1 cellular context compared by ENCODE assay signal in the genomic region with DNA sequence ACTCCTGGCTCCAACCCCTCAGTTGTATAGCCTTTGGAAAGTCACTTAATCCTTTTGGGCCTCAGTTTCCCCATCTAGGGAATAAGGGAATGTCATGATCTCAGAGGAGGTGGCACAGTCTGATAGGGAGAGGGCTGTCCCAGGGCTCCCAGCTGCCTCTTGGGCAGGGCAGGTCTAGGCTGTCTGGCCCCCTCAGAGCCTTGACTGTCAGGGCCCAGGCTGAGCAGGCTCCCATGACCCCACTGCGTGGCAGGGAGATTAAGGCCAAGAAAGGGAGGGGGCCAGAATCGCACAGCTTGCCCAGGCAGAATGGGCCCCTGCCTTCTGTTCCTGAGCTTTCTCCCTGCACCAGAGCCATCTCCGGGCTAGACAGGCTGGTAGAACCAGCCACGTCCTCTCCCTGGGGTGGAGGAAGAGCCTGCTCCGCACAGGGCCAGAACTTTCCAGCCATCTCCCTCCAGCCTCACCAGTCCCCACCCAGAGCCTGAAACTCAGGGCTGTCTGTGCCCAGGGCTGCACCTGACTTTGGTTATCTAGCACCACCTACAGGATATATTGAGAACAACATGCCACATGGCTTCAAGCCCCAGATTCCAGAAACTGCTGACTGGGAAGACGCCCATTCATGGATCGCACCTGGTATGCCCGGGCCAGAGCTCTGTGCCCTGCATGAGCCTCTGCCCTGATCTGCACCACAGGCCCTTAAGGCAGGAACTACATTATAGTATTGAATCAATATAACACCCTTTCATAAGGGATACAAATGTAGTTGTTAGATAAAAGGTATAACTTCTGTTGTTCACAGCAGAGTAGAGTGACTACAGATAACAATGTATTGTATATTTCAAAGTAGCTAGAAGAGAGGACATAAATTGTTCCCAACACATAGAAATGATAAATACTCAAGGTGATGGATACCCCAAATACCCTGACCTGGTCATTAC.
A peak's percentile ranks its signal among the peaks of the same experiment; 100 is the strongest.
TF ChIP-seq lines count a peak whose summit lies in the region.

No MANE protein-coding gene starts in this region.

TF ChIP-seq in K562, 482 proteins besides CTCF, POLR2A, EP300 and RAD21 (continued from another document and continues in another):
- TF ChIP-seq, protein P1, sequence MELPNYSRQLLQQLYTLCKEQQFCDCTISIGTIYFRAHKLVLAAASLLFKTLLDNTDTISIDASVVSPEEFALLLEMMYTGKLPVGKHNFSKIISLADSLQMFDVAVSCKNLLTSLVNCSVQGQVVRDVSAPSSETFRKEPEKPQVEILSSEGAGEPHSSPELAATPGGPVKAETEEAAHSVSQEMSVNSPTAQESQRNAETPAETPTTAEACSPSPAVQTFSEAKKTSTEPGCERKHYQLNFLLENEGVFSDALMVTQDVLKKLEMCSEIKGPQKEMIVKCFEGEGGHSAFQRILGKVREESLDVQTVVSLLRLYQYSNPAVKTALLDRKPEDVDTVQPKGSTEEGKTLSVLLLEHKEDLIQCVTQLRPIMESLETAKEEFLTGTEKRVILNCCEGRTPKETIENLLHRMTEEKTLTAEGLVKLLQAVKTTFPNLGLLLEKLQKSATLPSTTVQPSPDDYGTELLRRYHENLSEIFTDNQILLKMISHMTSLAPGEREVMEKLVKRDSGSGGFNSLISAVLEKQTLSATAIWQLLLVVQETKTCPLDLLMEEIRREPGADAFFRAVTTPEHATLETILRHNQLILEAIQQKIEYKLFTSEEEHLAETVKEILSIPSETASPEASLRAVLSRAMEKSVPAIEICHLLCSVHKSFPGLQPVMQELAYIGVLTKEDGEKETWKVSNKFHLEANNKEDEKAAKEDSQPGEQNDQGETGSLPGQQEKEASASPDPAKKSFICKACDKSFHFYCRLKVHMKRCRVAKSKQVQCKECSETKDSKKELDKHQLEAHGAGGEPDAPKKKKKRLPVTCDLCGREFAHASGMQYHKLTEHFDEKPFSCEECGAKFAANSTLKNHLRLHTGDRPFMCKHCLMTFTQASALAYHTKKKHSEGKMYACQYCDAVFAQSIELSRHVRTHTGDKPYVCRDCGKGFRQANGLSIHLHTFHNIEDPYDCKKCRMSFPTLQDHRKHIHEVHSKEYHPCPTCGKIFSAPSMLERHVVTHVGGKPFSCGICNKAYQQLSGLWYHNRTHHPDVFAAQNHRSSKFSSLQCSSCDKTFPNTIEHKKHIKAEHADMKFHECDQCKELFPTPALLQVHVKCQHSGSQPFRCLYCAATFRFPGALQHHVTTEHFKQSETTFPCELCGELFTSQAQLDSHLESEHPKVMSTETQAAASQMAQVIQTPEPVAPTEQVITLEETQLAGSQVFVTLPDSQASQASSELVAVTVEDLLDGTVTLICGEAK (IDR thresholded peaks at IDR 0.05): no peak
- TF ChIP-seq, protein P1 (CRISPR knock-in tag; IDR thresholded peaks at IDR 0.05): no peak
- no peak for TF ChIP-seq YY1 (IDR thresholded peaks at IDR 0.05; ENCODE audit: borderline replicate concordance in 1 of 3, control insufficient read depth in 1 of 3, extremely low read depth in 1 of 3, insufficient read depth in 3 of 3, insufficient read length in 1 of 3, insufficient replicate concordance in 2 of 3, low read depth in 1 of 3, low read length in 2 of 3)
- TF ChIP-seq, protein P2, sequence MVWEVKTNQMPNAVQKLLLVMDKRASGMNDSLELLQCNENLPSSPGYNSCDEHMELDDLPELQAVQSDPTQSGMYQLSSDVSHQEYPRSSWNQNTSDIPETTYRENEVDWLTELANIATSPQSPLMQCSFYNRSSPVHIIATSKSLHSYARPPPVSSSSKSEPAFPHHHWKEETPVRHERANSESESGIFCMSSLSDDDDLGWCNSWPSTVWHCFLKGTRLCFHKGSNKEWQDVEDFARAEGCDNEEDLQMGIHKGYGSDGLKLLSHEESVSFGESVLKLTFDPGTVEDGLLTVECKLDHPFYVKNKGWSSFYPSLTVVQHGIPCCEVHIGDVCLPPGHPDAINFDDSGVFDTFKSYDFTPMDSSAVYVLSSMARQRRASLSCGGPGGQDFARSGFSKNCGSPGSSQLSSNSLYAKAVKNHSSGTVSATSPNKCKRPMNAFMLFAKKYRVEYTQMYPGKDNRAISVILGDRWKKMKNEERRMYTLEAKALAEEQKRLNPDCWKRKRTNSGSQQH (CRISPR knock-in tag; IDR thresholded peaks at IDR 0.05): no peak
- TF ChIP-seq, protein P3, sequence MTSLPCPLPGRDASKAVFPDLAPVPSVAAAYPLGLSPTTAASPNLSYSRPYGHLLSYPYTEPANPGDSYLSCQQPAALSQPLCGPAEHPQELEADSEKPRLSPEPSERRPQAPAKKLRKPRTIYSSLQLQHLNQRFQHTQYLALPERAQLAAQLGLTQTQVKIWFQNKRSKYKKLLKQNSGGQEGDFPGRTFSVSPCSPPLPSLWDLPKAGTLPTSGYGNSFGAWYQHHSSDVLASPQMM (CRISPR knock-in tag; IDR thresholded peaks at IDR 0.05): no peak
- TF ChIP-seq, protein P4, sequence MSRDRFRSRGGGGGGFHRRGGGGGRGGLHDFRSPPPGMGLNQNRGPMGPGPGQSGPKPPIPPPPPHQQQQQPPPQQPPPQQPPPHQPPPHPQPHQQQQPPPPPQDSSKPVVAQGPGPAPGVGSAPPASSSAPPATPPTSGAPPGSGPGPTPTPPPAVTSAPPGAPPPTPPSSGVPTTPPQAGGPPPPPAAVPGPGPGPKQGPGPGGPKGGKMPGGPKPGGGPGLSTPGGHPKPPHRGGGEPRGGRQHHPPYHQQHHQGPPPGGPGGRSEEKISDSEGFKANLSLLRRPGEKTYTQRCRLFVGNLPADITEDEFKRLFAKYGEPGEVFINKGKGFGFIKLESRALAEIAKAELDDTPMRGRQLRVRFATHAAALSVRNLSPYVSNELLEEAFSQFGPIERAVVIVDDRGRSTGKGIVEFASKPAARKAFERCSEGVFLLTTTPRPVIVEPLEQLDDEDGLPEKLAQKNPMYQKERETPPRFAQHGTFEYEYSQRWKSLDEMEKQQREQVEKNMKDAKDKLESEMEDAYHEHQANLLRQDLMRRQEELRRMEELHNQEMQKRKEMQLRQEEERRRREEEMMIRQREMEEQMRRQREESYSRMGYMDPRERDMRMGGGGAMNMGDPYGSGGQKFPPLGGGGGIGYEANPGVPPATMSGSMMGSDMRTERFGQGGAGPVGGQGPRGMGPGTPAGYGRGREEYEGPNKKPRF (IDR thresholded peaks at IDR 0.05; ENCODE audit: low read depth, low read length): no peak
- TF ChIP-seq JUND (IDR thresholded peaks at IDR 0.05; ENCODE audit: borderline replicate concordance, low read depth, low read length): peak; percentile 67
- TF ChIP-seq JUND (tag; IDR thresholded peaks at IDR 0.05; ENCODE audit: borderline replicate concordance, low read depth, low read length): peak; percentile 34; the same call in 1 of the 3 replicates
- TF ChIP-seq ZBTB17 (CRISPR knock-in tag; IDR thresholded peaks at IDR 0.05): no peak
- TF ChIP-seq KHSRP (IDR thresholded peaks at IDR 0.05): no peak
- TF ChIP-seq PML (IDR thresholded peaks at IDR 0.05; ENCODE audit: low read length): no peak
- TF ChIP-seq ZKSCAN8 (CRISPR knock-in tag; IDR thresholded peaks at IDR 0.05): no peak
- TF ChIP-seq SIRT6 (IDR thresholded peaks at IDR 0.05; ENCODE audit: low read depth, low read length): no peak
- no peak for TF ChIP-seq CBX2 (IDR thresholded peaks at IDR 0.05; ENCODE audit: insufficient read depth, low read length, poor library complexity, severe bottlenecking)
- TF ChIP-seq GABPB2 (CRISPR knock-in tag; conservative IDR thresholded peaks at IDR 0.05): no peak
- TF ChIP-seq GTF2E2 (tag; IDR thresholded peaks at IDR 0.05): no peak
- TF ChIP-seq ZNF668 (CRISPR knock-in tag; IDR thresholded peaks at IDR 0.05): no peak
- TF ChIP-seq, protein P5, sequence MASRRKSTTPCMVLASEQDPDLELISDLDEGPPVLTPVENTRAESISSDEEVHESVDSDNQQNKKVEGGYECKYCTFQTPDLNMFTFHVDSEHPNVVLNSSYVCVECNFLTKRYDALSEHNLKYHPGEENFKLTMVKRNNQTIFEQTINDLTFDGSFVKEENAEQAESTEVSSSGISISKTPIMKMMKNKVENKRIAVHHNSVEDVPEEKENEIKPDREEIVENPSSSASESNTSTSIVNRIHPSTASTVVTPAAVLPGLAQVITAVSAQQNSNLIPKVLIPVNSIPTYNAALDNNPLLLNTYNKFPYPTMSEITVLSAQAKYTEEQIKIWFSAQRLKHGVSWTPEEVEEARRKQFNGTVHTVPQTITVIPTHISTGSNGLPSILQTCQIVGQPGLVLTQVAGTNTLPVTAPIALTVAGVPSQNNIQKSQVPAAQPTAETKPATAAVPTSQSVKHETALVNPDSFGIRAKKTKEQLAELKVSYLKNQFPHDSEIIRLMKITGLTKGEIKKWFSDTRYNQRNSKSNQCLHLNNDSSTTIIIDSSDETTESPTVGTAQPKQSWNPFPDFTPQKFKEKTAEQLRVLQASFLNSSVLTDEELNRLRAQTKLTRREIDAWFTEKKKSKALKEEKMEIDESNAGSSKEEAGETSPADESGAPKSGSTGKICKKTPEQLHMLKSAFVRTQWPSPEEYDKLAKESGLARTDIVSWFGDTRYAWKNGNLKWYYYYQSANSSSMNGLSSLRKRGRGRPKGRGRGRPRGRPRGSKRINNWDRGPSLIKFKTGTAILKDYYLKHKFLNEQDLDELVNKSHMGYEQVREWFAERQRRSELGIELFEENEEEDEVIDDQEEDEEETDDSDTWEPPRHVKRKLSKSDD (conservative IDR thresholded peaks at IDR 0.05; ENCODE audit: low read length): no peak
- TF ChIP-seq ZNF133 (CRISPR knock-in tag; IDR thresholded peaks at IDR 0.05): 0 out of 2 replicates have a peak, but pooled peaks have one; percentile 25
- TF ChIP-seq MED1 (CRISPR knock-in tag; IDR thresholded peaks at IDR 0.05; ENCODE audit: borderline replicate concordance): no peak
- peak; percentile 56; a peak in 2 of 4 replicates for TF ChIP-seq FOXK2 (conservative IDR thresholded peaks at IDR 0.05 in 1 of 2, IDR thresholded peaks at IDR 0.05 in 1 of 2; ENCODE audit: low read depth in 2 of 2)
- TF ChIP-seq KLF16 (IDR thresholded peaks at IDR 0.05): peak; percentile 57
- peak; percentile 86 for TF ChIP-seq MAFG (tag; conservative IDR thresholded peaks at IDR 0.05)
- TF ChIP-seq, protein P6, sequence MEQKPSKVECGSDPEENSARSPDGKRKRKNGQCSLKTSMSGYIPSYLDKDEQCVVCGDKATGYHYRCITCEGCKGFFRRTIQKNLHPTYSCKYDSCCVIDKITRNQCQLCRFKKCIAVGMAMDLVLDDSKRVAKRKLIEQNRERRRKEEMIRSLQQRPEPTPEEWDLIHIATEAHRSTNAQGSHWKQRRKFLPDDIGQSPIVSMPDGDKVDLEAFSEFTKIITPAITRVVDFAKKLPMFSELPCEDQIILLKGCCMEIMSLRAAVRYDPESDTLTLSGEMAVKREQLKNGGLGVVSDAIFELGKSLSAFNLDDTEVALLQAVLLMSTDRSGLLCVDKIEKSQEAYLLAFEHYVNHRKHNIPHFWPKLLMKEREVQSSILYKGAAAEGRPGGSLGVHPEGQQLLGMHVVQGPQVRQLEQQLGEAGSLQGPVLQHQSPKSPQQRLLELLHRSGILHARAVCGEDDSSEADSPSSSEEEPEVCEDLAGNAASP (IDR thresholded peaks at IDR 0.05): no peak
- no peak for TF ChIP-seq PTRF (tag; IDR thresholded peaks at IDR 0.05)
- TF ChIP-seq, protein P7, sequence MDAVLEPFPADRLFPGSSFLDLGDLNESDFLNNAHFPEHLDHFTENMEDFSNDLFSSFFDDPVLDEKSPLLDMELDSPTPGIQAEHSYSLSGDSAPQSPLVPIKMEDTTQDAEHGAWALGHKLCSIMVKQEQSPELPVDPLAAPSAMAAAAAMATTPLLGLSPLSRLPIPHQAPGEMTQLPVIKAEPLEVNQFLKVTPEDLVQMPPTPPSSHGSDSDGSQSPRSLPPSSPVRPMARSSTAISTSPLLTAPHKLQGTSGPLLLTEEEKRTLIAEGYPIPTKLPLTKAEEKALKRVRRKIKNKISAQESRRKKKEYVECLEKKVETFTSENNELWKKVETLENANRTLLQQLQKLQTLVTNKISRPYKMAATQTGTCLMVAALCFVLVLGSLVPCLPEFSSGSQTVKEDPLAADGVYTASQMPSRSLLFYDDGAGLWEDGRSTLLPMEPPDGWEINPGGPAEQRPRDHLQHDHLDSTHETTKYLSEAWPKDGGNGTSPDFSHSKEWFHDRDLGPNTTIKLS (IDR thresholded peaks at IDR 0.05; ENCODE audit: borderline replicate concordance, low read depth): no peak
- TF ChIP-seq POLR3G (IDR thresholded peaks at IDR 0.05; ENCODE audit: extremely low read depth, insufficient read length, insufficient replicate concordance): no peak
- TF ChIP-seq U2AF2 (optimal IDR thresholded peaks at IDR 0.05; ENCODE audit: low read depth, low read length): no peak
- no peak for TF ChIP-seq KAT2B (IDR thresholded peaks at IDR 0.05; ENCODE audit: low read depth, low read length)
